ENCODE assay signal across 18 cellular contexts in the genomic region with DNA sequence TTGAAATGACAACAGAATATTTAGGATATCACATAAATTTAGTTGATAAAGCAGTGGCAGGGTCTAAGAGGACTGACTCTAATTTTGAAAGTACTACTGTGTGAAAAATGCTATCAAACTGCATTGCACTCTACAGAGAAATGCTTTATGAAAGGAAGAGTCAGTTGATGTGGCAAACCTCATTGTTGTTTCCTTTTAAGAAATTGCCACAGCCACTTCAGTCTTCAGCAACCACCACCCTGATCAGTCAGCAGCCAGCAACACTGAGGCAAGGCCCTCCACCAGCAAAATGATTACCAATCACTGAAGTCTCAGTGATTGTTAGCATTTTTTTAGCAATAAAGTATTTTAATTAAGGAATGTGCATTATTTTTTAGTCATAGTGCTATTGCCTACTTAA.
DNase-seq lines count a peak whose midpoint lies in the region; ATAC-seq and TF ChIP-seq lines count a peak whose summit lies in the region.
"Had no signal": no experiment of that assay in that cellular context is flagged by ENCODE, and none has a peak within 500 bp of the region (broad histone marks: within the 10 kb centered on the region; RNA-seq: fewer than 3 reads in every experiment).

No MANE protein-coding gene starts in this region.

- no peaks in the 10 kb centered on the region for H3K27me3 Mint-ChIP-seq in activated CD8-positive, alpha-beta T cell treated with anti-CD3 and anti-CD28 coated beads, Interleukin-2, amount 10 ng/mL, durations not matched to agents 7 days and 5 days (ENCODE audit: low read depth)
- no peaks in the 10 kb centered on the region for H3K27me3 Mint-ChIP-seq in activated CD8-positive, alpha-beta T cell treated with anti-CD3 and anti-CD28 coated beads for 36 hours
- peaks cover 0 to 5% (median 0%) of the 10 kb centered on the region in 3 donors for H3K27me3 Mint-ChIP-seq in immature natural killer cell (ENCODE audit: low read depth in 3 of 3)
- H3K27me3 Mint-ChIP-seq: CD4-positive, alpha-beta memory T cell; IgD-negative memory B cell had no signal

- no peaks in the 10 kb centered on the region for H3K27me3 ChIP-seq in DND-41 (ENCODE audit: insufficient read depth, low read length, poor library complexity)
- H3K27me3 ChIP-seq: BLaER1 had no signal

- peak; percentile 42 for ATAC-seq in activated CD8-positive, alpha-beta T cell treated with anti-CD3 and anti-CD28 coated beads, Interleukin-2, amount 10 ng/mL, durations not matched to agents 7 days and 5 days
- ATAC-seq in activated CD8-positive, alpha-beta T cell treated with anti-CD3 and anti-CD28 coated beads for 36 hours, result no peak
- peak; percentile 90 for ATAC-seq in DND-41 (ENCODE audit: insufficient read depth, low read depth)
- ATAC-seq in GM21381 (IDR thresholded peaks at IDR 0.05; ENCODE audit: unreplicated experiment), result no peak

- H3K9me3 ChIP-seq in DND-41 (ENCODE audit: insufficient read depth, low read length, severe bottlenecking), result peaks cover 11% of the 10 kb centered on the region

- H3K4me3 ChIP-seq in DND-41 (ENCODE audit: low read depth in 1 of 2, low read length in 2 of 2), result no peak overlapping the region
- H3K4me3 ChIP-seq: BLaER1 had no signal

- no peaks in the 10 kb centered on the region for H3K79me2 ChIP-seq in DND-41 (ENCODE audit: insufficient read depth, low read length)

- POLR2A ChIA-PET in activated CD8-positive, alpha-beta T cell treated with anti-CD3 and anti-CD28 coated beads, Interleukin-2, amount 10 ng/mL, durations not matched to agents 7 days and 5 days (lab: Charles Lee), result no interaction called here
- POLR2A ChIA-PET in activated CD8-positive, alpha-beta T cell treated with anti-CD3 and anti-CD28 coated beads for 36 hours (lab: Charles Lee), result no interaction called here
- POLR2A ChIA-PET in HEK293T (lab: Yijun Ruan, JAX), result no interaction called here

- peaks cover 17% of the 10 kb centered on the region for H3K4me1 ChIP-seq in DND-41 (ENCODE audit: insufficient read depth, low read length)
- H3K4me1 ChIP-seq: BLaER1 had no signal

- no peak overlapping the region for H3K4me3 Mint-ChIP-seq in activated CD8-positive, alpha-beta T cell treated with anti-CD3 and anti-CD28 coated beads, Interleukin-2, amount 10 ng/mL, durations not matched to agents 7 days and 5 days
- H3K4me3 Mint-ChIP-seq in activated CD8-positive, alpha-beta T cell treated with anti-CD3 and anti-CD28 coated beads for 36 hours, result no peak overlapping the region
- H3K4me3 Mint-ChIP-seq in immature natural killer cell, result no peak overlapping the region
- H3K4me3 Mint-ChIP-seq: CD14-positive monocyte; CD4-positive, alpha-beta memory T cell; H9; IgD-negative memory B cell had no signal

- no peaks in the 10 kb centered on the region for H3K36me3 Mint-ChIP-seq in activated CD8-positive, alpha-beta T cell treated with anti-CD3 and anti-CD28 coated beads, Interleukin-2, amount 10 ng/mL, durations not matched to agents 7 days and 5 days (ENCODE audit: low read depth)
- no peaks in the 10 kb centered on the region for H3K36me3 Mint-ChIP-seq in activated CD8-positive, alpha-beta T cell treated with anti-CD3 and anti-CD28 coated beads for 36 hours (ENCODE audit: low read depth)
- H3K36me3 Mint-ChIP-seq in immature natural killer cell, result no peaks in the 10 kb centered on the region
- H3K36me3 Mint-ChIP-seq: CD14-positive monocyte; CD4-positive, alpha-beta memory T cell; IgD-negative memory B cell had no signal

- H3K36me3 ChIP-seq in DND-41 (ENCODE audit: insufficient read depth, low read length), result no peaks in the 10 kb centered on the region
- H3K36me3 ChIP-seq: BLaER1 had no signal

- H3K4me2 ChIP-seq in DND-41 (ENCODE audit: insufficient read depth, low read length), result no peak overlapping the region
- H3K4me2 ChIP-seq: BLaER1 had no signal

- DNase-seq in activated CD8-positive, alpha-beta T cell treated with anti-CD3 and anti-CD28 coated beads, Interleukin-2, amount 10 ng/mL, durations not matched to agents 7 days and 5 days, result no peak
- DNase-seq in activated CD8-positive, alpha-beta T cell treated with anti-CD3 and anti-CD28 coated beads for 36 hours, result no peak
- DNase-seq in DND-41 (peak; percentile 55), Kasumi-1 (lab: John Stamatoyannopoulos, UW) (peak; percentile 16 to 18), immature natural killer cell (peak in 2 of 3 donors; percentile 6 to 16), HEK293T (ENCODE audit: extremely low spot score) (no peak), pons (ENCODE audit: low spot score) (no peak)
- DNase-seq: 8988T; CD4-positive, alpha-beta memory T cell; DMS153; DMS79; GF-D8; H9 had no signal

- peaks cover 3% of the 10 kb centered on the region for H3K4me1 Mint-ChIP-seq in activated CD8-positive, alpha-beta T cell treated with anti-CD3 and anti-CD28 coated beads, Interleukin-2, amount 10 ng/mL, durations not matched to agents 7 days and 5 days (ENCODE audit: low read depth)
- H3K4me1 Mint-ChIP-seq in activated CD8-positive, alpha-beta T cell treated with anti-CD3 and anti-CD28 coated beads for 36 hours (ENCODE audit: low read depth), result peaks cover 6% of the 10 kb centered on the region
- peaks cover 2 to 13% of the 10 kb centered on the region in 2 donors for H3K4me1 Mint-ChIP-seq in immature natural killer cell
- H3K4me1 Mint-ChIP-seq: CD14-positive monocyte; CD4-positive, alpha-beta memory T cell; H9; IgD-negative memory B cell had no signal

- H3K27ac Mint-ChIP-seq in activated CD8-positive, alpha-beta T cell treated with anti-CD3 and anti-CD28 coated beads, Interleukin-2, amount 10 ng/mL, durations not matched to agents 7 days and 5 days, result no peak overlapping the region
- no peak overlapping the region for H3K27ac Mint-ChIP-seq in activated CD8-positive, alpha-beta T cell treated with anti-CD3 and anti-CD28 coated beads for 36 hours
- no peak overlapping the region for H3K27ac Mint-ChIP-seq in immature natural killer cell
- H3K27ac Mint-ChIP-seq: CD14-positive monocyte; CD4-positive, alpha-beta memory T cell; H9; IgD-negative memory B cell had no signal

- no peak for TF ChIP-seq CTCF in activated CD8-positive, alpha-beta T cell treated with anti-CD3 and anti-CD28 coated beads for 36 hours (IDR thresholded peaks at IDR 0.05)
- no peak for TF ChIP-seq CTCF in DND-41 (IDR thresholded peaks at IDR 0.05; ENCODE audit: borderline replicate concordance, extremely low read depth, low read length, poor library complexity, severe bottlenecking)

- no peaks in the 10 kb centered on the region for H3K9me3 Mint-ChIP-seq in activated CD8-positive, alpha-beta T cell treated with anti-CD3 and anti-CD28 coated beads, Interleukin-2, amount 10 ng/mL, durations not matched to agents 7 days and 5 days (ENCODE audit: insufficient read depth)
- no peaks in the 10 kb centered on the region for H3K9me3 Mint-ChIP-seq in activated CD8-positive, alpha-beta T cell treated with anti-CD3 and anti-CD28 coated beads for 36 hours
- no peaks in the 10 kb centered on the region for H3K9me3 Mint-ChIP-seq in immature natural killer cell
- H3K9me3 Mint-ChIP-seq: H9, IgD-negative memory B cell had no signal

- no peak overlapping the region for H3K9ac ChIP-seq in DND-41 (ENCODE audit: low read depth, low read length)
- H3K9ac ChIP-seq: BLaER1 had no signal

- CTCF ChIA-PET in activated CD8-positive, alpha-beta T cell treated with anti-CD3 and anti-CD28 coated beads, Interleukin-2, amount 10 ng/mL, durations not matched to agents 7 days and 5 days (lab: Charles Lee), result no interaction called here
- CTCF ChIA-PET in activated CD8-positive, alpha-beta T cell treated with anti-CD3 and anti-CD28 coated beads for 36 hours (lab: Charles Lee), result no interaction called here
- CTCF ChIA-PET in HEK293T (lab: Yijun Ruan, JAX), result no interaction called here

- peak overlapping the region; percentile 69 for H3K27ac ChIP-seq in DND-41 (ENCODE audit: low read length)
- H3K27ac ChIP-seq: BLaER1, HL-60 had no signal

- intact Hi-C loops in activated CD8-positive, alpha-beta T cell treated with anti-CD3 and anti-CD28 coated beads for 36 hours (cut with micrococcal nuclease), result no loop called here

- no peaks in the 10 kb centered on the region for H4K20me1 ChIP-seq in DND-41 (ENCODE audit: insufficient read depth, low read length)
- H4K20me1 ChIP-seq: BLaER1 had no signal

- H2AFZ ChIP-seq in DND-41 (ENCODE audit: low read depth, low read length), result no peak overlapping the region

TF ChIP-seq in HEK293T, 16 proteins besides CTCF, POLR2A, EP300 and RAD21:
- no peak for TF ChIP-seq ZNF384 (IDR thresholded peaks at IDR 0.05)
- no peak for TF ChIP-seq SP1 (IDR thresholded peaks at IDR 0.05)
- TF ChIP-seq HDGF (IDR thresholded peaks at IDR 0.05; ENCODE audit: borderline replicate concordance), result no peak
- TF ChIP-seq LEF1 (IDR thresholded peaks at IDR 0.05; ENCODE audit: borderline replicate concordance), result no peak
- no peak for TF ChIP-seq TARDBP (IDR thresholded peaks at IDR 0.05)
- TF ChIP-seq ELF4 (IDR thresholded peaks at IDR 0.05), result no peak
- no peak for TF ChIP-seq CTBP1 (IDR thresholded peaks at IDR 0.05; ENCODE audit: borderline replicate concordance)
- no peak for TF ChIP-seq NFRKB (IDR thresholded peaks at IDR 0.05)
- no peak for TF ChIP-seq L3MBTL2 (conservative IDR thresholded peaks at IDR 0.05)
- TF ChIP-seq FOXM1 (IDR thresholded peaks at IDR 0.05; ENCODE audit: borderline replicate concordance), result no peak
- TF ChIP-seq, protein P1, sequence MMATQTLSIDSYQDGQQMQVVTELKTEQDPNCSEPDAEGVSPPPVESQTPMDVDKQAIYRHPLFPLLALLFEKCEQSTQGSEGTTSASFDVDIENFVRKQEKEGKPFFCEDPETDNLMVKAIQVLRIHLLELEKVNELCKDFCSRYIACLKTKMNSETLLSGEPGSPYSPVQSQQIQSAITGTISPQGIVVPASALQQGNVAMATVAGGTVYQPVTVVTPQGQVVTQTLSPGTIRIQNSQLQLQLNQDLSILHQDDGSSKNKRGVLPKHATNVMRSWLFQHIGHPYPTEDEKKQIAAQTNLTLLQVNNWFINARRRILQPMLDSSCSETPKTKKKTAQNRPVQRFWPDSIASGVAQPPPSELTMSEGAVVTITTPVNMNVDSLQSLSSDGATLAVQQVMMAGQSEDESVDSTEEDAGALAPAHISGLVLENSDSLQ (IDR thresholded peaks at IDR 0.05), result no peak

Comparison
In these comparisons a context has a peak if more than half of its experiments do, and no peak if none do; other contexts are left out.
1. ATAC-seq: peak in activated CD8-positive, alpha-beta T cell treated with anti-CD3 and anti-CD28 coated beads, Interleukin-2, amount 10 ng/mL, durations not matched to agents 7 days and 5 days (single experiment) and DND-41 (single experiment); none in activated CD8-positive, alpha-beta T cell treated with anti-CD3 and anti-CD28 coated beads for 36 hours (single experiment) and GM21381 (single experiment).
2. DNase-seq: peak in DND-41 (single experiment), Kasumi-1 (2 of 2) and immature natural killer cell (2 of 3); none in activated CD8-positive, alpha-beta T cell treated with anti-CD3 and anti-CD28 coated beads, Interleukin-2, amount 10 ng/mL, durations not matched to agents 7 days and 5 days (single experiment), activated CD8-positive, alpha-beta T cell treated with anti-CD3 and anti-CD28 coated beads for 36 hours (single experiment), HEK293T (single experiment) and pons (single experiment).